In genomic region chr7:128167791-128168666, GRCh38 we compare ENCODE assay signal across 8 cellular contexts.
A peak's percentile ranks its signal among the peaks of the same experiment; 100 is the strongest.
DNase-seq lines count a peak whose midpoint lies in the region; ATAC-seq and TF ChIP-seq lines count a peak whose summit lies in the region.

No MANE protein-coding gene starts in this region.

- ATAC-seq in heart right ventricle (peak in 3 of 8 donors; percentile 5 to 32 (median 27)), Right ventricle myocardium superior (ENCODE audit: poor library complexity) (no peak), HG02884 (IDR thresholded peaks at IDR 0.05; ENCODE audit: unreplicated experiment) (no peak), omental fat pad (ENCODE audit: low FRiP score) (no peak)

- H3K27me3 Mint-ChIP-seq in dendritic cell treated with granulocyte-macrophage colony-stimulating factor and Interleukin-4, amounts not matched to agents 40 ng/mL and 50 ng/mL, for 4 days, result peaks cover 90% of the 10 kb centered on the region
- peaks cover 97% of the 10 kb centered on the region for H3K27me3 Mint-ChIP-seq in nephron (ENCODE audit: low read depth)

- peaks cover 30% of the 10 kb centered on the region for H3K4me1 Mint-ChIP-seq in dendritic cell treated with granulocyte-macrophage colony-stimulating factor and Interleukin-4, amounts not matched to agents 40 ng/mL and 50 ng/mL, for 4 days (ENCODE audit: low read depth)
- peaks cover 7% of the 10 kb centered on the region for H3K4me1 Mint-ChIP-seq in nephron

- H3K9me3 Mint-ChIP-seq in dendritic cell treated with granulocyte-macrophage colony-stimulating factor and Interleukin-4, amounts not matched to agents 40 ng/mL and 50 ng/mL, for 4 days, result no peaks in the 10 kb centered on the region
- no peaks in the 10 kb centered on the region for H3K9me3 Mint-ChIP-seq in nephron

- no peaks in the 10 kb centered on the region for H3K9me3 ChIP-seq in heart right ventricle

- intact Hi-C loops in heart right ventricle (cut with DNase I) (no loop called here), Right ventricle myocardium superior (cut with DNase I) (no loop called here)
- intact Hi-C loops in dendritic cell treated with granulocyte-macrophage colony-stimulating factor and Interleukin-4, amounts not matched to agents 40 ng/mL and 50 ng/mL, for 4 days (cut with micrococcal nuclease), result no loop called here

- peaks cover 15 to 100% (median 94%) of the 10 kb centered on the region in 7 donors for H3K27me3 ChIP-seq in heart right ventricle

- H3K4me3 Mint-ChIP-seq in dendritic cell treated with granulocyte-macrophage colony-stimulating factor and Interleukin-4, amounts not matched to agents 40 ng/mL and 50 ng/mL, for 4 days, result peak overlapping the region; percentile 58
- H3K4me3 Mint-ChIP-seq in nephron, result peak overlapping the region; percentile 83 to 84 (median 83)

- H3K36me3 ChIP-seq in heart right ventricle (no peaks in the 10 kb centered on the region), urinary bladder (ENCODE audit: insufficient read depth) (no peaks in the 10 kb centered on the region)

- H3K27ac ChIP-seq in heart right ventricle, result no peak overlapping the region
- no peak overlapping the region for H3K27ac ChIP-seq in urinary bladder (ENCODE audit: low read depth)

- peaks cover 6 to 26% (median 19%) of the 10 kb centered on the region in 9 donors for H3K4me1 ChIP-seq in heart right ventricle
- H3K4me1 ChIP-seq in urinary bladder (ENCODE audit: insufficient read depth), result no peaks in the 10 kb centered on the region

- H3K4me3 ChIP-seq in heart right ventricle (peak overlapping the region in 9 of 10 donors; percentile 24 to 53 (median 45)), urinary bladder (ENCODE audit: low read depth, low read length) (peak overlapping the region; percentile 33)

- no peak overlapping the region for H3K27ac Mint-ChIP-seq in dendritic cell treated with granulocyte-macrophage colony-stimulating factor and Interleukin-4, amounts not matched to agents 40 ng/mL and 50 ng/mL, for 4 days
- no peak overlapping the region for H3K27ac Mint-ChIP-seq in nephron

- DNase-seq in heart right ventricle, result no peak
- no peak for DNase-seq in Right ventricle myocardium superior
- no peak for DNase-seq in omental fat pad (ENCODE audit: low spot score)
- no peak for DNase-seq in NCI-H2107 treated with DMSO at 0.1 percent for 48 hours (lab: John Stamatoyannopoulos, UW; ENCODE audit: unreplicated experiment)

- TF ChIP-seq CTCF in heart right ventricle (IDR thresholded peaks at IDR 0.05) (no peak), nephron (IDR thresholded peaks at IDR 0.05; ENCODE audit: unreplicated experiment in 3 of 3) (no peak), omental fat pad (IDR thresholded peaks at IDR 0.05) (no peak)

- no peaks in the 10 kb centered on the region for H3K36me3 Mint-ChIP-seq in dendritic cell treated with granulocyte-macrophage colony-stimulating factor and Interleukin-4, amounts not matched to agents 40 ng/mL and 50 ng/mL, for 4 days (ENCODE audit: low read depth)
- no peaks in the 10 kb centered on the region for H3K36me3 Mint-ChIP-seq in nephron (ENCODE audit: low read depth)

- 3 to 4% methylated on average over 59 of the region's 59 CpGs for WGBS in heart right ventricle, 2 donors
- WGBS in urinary bladder, result 4% methylated on average over 59 of the region's 59 CpGs
